Comparison of ENCODE assay signal across 8 cellular contexts in the genomic region with DNA sequence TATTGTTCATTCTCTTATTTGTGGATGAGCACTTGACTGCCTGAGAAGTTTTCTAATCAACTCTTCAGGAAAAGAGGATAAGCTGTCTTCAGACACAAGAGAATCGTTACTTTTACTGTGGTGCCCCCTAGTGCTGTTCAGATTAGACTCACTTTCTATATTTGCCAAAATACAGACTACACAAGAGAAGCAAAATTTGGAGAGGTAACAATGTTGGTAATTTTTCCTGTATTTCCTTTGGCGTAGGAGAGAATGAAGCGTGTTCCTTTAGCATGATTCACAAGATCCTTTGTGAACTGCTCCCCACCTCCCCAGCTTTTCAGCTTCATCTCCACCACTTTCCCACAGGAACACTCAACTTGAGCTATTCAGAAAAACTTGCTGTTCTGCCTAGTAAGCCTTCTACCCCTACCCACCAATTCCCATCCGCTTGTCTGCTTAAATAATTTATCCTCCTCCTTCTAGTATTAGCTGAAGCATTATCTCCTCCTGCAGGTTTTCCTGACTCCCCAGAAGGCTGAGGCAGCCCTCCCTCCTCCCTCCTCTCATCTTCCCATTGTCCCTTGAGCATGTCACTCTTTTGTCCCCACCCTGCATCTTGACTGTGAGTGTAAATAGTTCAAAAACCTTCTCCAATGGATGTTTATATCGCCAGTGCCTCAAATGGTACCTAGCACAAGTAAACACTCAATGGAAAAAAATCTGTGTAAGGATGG. TPM values are rescaled to one million over a fixed set of nuclear protein-coding genes. Genes with fewer than 3 reads are reported as not detected.
DNase-seq lines count a peak whose midpoint lies in the region; ATAC-seq, FAIRE-seq and TF ChIP-seq lines count a peak whose summit lies in the region.

No MANE protein-coding gene starts in this region.

- H3K14ac ChIP-seq in H1 (ENCODE audit: insufficient read length), result no peak overlapping the region

- WGBS in H1 (ENCODE audit: extremely low coverage in 1 of 2, insufficient coverage in 1 of 2, insufficient read length in 1 of 2, insufficient replicate concordance in 2 of 2, low coverage in 1 of 2, low lambda C conversion rate in 2 of 2, missing lambda C conversion rate in 1 of 2), 2 experiments, result 65% methylated on average over 5 of the region's 5 CpGs; no CpG with 5 or more reads in 1 of the 2 experiments

- H3K27ac ChIP-seq in BLaER1 (no peak overlapping the region), PC-9 (no peak overlapping the region), H1 (ENCODE audit: low read depth, low read length) (no peak overlapping the region)

- no peak for FAIRE-seq in H1 (lab: Jason Lieb, UNC)

- H4K8ac ChIP-seq in H1 (ENCODE audit: extremely low read depth, insufficient read depth, low read length), result no peak overlapping the region

- H3K27me3 ChIP-seq in BLaER1 (no peaks in the 10 kb centered on the region), PC-9 (ENCODE audit: insufficient read depth, low read depth) (no peaks in the 10 kb centered on the region), H1 (replicated peaks in 1 of 4; ENCODE audit: control insufficient read depth in 3 of 4, extremely low read depth in 1 of 4, insufficient read depth in 3 of 4, low read length in 3 of 4) (peaks cover 0 to 1% (median under 1%) of the 10 kb centered on the region in 4 experiments; a peak in 4 of 7 replicates)

- H3K9me3 ChIP-seq in BLaER1 (no peaks in the 10 kb centered on the region), PC-9 (ENCODE audit: insufficient read depth, low read depth) (no peaks in the 10 kb centered on the region), H1 (ENCODE audit: insufficient read depth in 2 of 2, low read depth in 1 of 2, low read length in 1 of 2) (no peaks in the 10 kb centered on the region)

- H3K4me3 ChIP-seq in BLaER1 (no peak overlapping the region), PC-9 (no peak overlapping the region), H1 (ENCODE audit: extremely low read depth in 1 of 4, insufficient read depth in 2 of 4, low read depth in 3 of 4, low read length in 4 of 4) (no peak overlapping the region)

- H3F3A ChIP-seq in PC-9 (ENCODE audit: insufficient read depth, low read depth), result no peaks in the 10 kb centered on the region

- no peak overlapping the region for H2BK5ac ChIP-seq in H1 (ENCODE audit: low read depth, low read length)

- POLR2A ChIA-PET in PC-9 (lab: Charles Lee; ENCODE audit: unreplicated experiment), result interaction anchor here (0.6 kb wide), 1 partner anchor 920 kb away, joined by 6 read pairs; no protein-coding TSS in a partner anchor
- POLR2A ChIA-PET in H1 (lab: Charles Lee; ENCODE audit: partially characterized antibody), result no interaction called here

- no peak overlapping the region for H2AK5ac ChIP-seq in H1 (ENCODE audit: low read depth, low read length)

- H4K20me1 ChIP-seq in BLaER1 (no peaks in the 10 kb centered on the region), PC-9 (ENCODE audit: insufficient read depth) (no peaks in the 10 kb centered on the region), H1 (replicated peaks in 1 of 2; ENCODE audit: control insufficient read depth in 1 of 2, insufficient read depth in 2 of 2, low read length in 2 of 2) (no peaks in the 10 kb centered on the region)

- no peak overlapping the region for H2BK20ac ChIP-seq in H1 (ENCODE audit: low read length)

- no peak overlapping the region for H2BK120ac ChIP-seq in H1 (replicated peaks; ENCODE audit: low read depth, low read length)

- CTCF ChIA-PET in PC-9 (lab: Charles Lee) (interaction anchor here (0.5 to 5.2 kb wide), 3 partner anchors 376 to 1541 kb away, joined by 3 to 23 read pairs (median 15); no protein-coding TSS in a partner anchor), H1 (lab: Charles Lee; ENCODE audit: partially characterized antibody) (interaction anchor here (0.6 to 9.8 kb wide), 32 partner anchors 9 to 459 kb away, joined by 3 to 150 read pairs (median 4); no protein-coding TSS in a partner anchor)

- no peak overlapping the region for H4K5ac ChIP-seq in H1 (ENCODE audit: insufficient read length, low read depth, low read length)

- no peaks in the 10 kb centered on the region for H3K36me3 ChIP-seq in BLaER1
- H3K36me3 ChIP-seq in PC-9 (ENCODE audit: low read depth), result no peaks in the 10 kb centered on the region
- H3K36me3 ChIP-seq in H1 (ENCODE audit: control insufficient read depth in 2 of 4, insufficient read depth in 4 of 4, low read length in 3 of 4), result no peaks in the 10 kb centered on the region; a peak in 1 of 8 replicates

- peak; percentile 88 to 89 for TF ChIP-seq RAD21 in H1 (IDR thresholded peaks at IDR 0.05 in 1 of 2, conservative IDR thresholded peaks at IDR 0.05 in 1 of 2; ENCODE audit: low read depth in 2 of 2, low read length in 2 of 2)

- no peak overlapping the region for H2AFZ ChIP-seq in PC-9
- H2AFZ ChIP-seq in H1 (ENCODE audit: low read length), result no peak overlapping the region

- no TSS peak for BruUV-seq in PC-9 (replicated peaks; lab: Mats Ljungman, UMichigan)

- H3K18ac ChIP-seq in H1 (ENCODE audit: extremely low read depth, low read length), result no peak overlapping the region

- no peak overlapping the region for H3K23ac ChIP-seq in H1 (ENCODE audit: insufficient read length)

- no peak for TF ChIP-seq POLR2A in H1 (IDR thresholded peaks at IDR 0.05; ENCODE audit: control extremely low read depth in 1 of 2, low read depth in 2 of 2, low read length in 2 of 2)

- no peak overlapping the region for H3K4ac ChIP-seq in H1 (replicated peaks; ENCODE audit: insufficient read length, low read depth, low read length)

- H3K79me2 ChIP-seq in PC-9 (ENCODE audit: low read depth), result no peaks in the 10 kb centered on the region
- H3K79me2 ChIP-seq in H1 (ENCODE audit: control insufficient read depth in 1 of 2, insufficient read depth in 2 of 2, low read length in 2 of 2), result no peaks in the 10 kb centered on the region

- H2BK15ac ChIP-seq in H1 (ENCODE audit: low read length), result no peak overlapping the region

- no peak overlapping the region for H4K91ac ChIP-seq in H1 (replicated peaks; ENCODE audit: insufficient read length, low read length)

- no peaks in the 10 kb centered on the region for H3K79me1 ChIP-seq in H1 (ENCODE audit: low read depth, low read length)

- H3K4me2 ChIP-seq in BLaER1, result peak overlapping the region; percentile 18
- no peak overlapping the region for H3K4me2 ChIP-seq in PC-9
- 0 out of 4 replicates have a peak overlapping the region, but pooled peaks of 1 of the 2 experiments have one; percentile 16 for H3K4me2 ChIP-seq in H1 (ENCODE audit: insufficient read depth in 1 of 2, low read depth in 2 of 2, low read length in 2 of 2)

- ATAC-seq in GM18511 (IDR thresholded peaks at IDR 0.05; ENCODE audit: unreplicated experiment), result no peak
- no peak for ATAC-seq in HG03280 (IDR thresholded peaks at IDR 0.05; ENCODE audit: unreplicated experiment)

- H3K9me2 ChIP-seq in PC-9 (ENCODE audit: insufficient read depth), result no peaks in the 10 kb centered on the region

- DNase-seq in GM20000 (ENCODE audit: low spot score), result no peak
- DNase-seq in PC-9, result peak in 1 of 2 experiments; percentile 33
- no peak for DNase-seq in H1 (ENCODE audit: low read depth in 1 of 2, low spot score in 2 of 2)
- DNase-seq in middle frontal gyrus (ENCODE audit: extremely low spot score, low spot score), result peak; percentile 16
- DNase-seq in effector CD4-positive, alpha-beta T cell, result no peak

- H3K4me1 ChIP-seq in BLaER1, result peaks cover 57% of the 10 kb centered on the region
- no peaks in the 10 kb centered on the region for H3K4me1 ChIP-seq in PC-9 (replicated peaks; ENCODE audit: insufficient read depth)
- peaks cover 0 to 4% (median 0%) of the 10 kb centered on the region in 4 experiments; a peak in 1 of 7 replicates for H3K4me1 ChIP-seq in H1 (replicated peaks in 1 of 4; ENCODE audit: control insufficient read depth in 3 of 4, insufficient read depth in 4 of 4, low read length in 3 of 4)

- H3K23me2 ChIP-seq in H1 (ENCODE audit: low read depth, low read length), result no peaks in the 10 kb centered on the region; the same call in 1 of the 2 replicates

- no peak overlapping the region for H2BK12ac ChIP-seq in H1 (ENCODE audit: low read depth, low read length)

- H3K56ac ChIP-seq in H1 (replicated peaks; ENCODE audit: insufficient read length, low read depth, low read length), result no peak overlapping the region

- TF ChIP-seq CTCF in GM20000 (IDR thresholded peaks at IDR 0.05; ENCODE audit: extremely low read depth, missing control alignments), result peak; percentile 36
- TF ChIP-seq CTCF in PC-9 (conservative IDR thresholded peaks at IDR 0.05), result peak; percentile 78
- peak in 2 of 3 experiments; percentile 56 to 61; a peak in 2 of 4 replicates for TF ChIP-seq CTCF in H1 (IDR thresholded peaks at IDR 0.05; ENCODE audit: control extremely low read depth in 1 of 3, insufficient read depth in 1 of 3, low read depth in 1 of 3, low read length in 3 of 3)

- intact Hi-C loops in PC-9 (cut with micrococcal nuclease; ENCODE audit: unreplicated experiment), result loop anchor here (1.0 to 5.0 kb wide), 6 partner anchors 146 to 457 kb away; no protein-coding TSS in a partner anchor

- H3K9ac ChIP-seq in BLaER1 (no peak overlapping the region), H1 (replicated peaks in 1 of 4; ENCODE audit: extremely low read depth in 1 of 4, low read depth in 3 of 4, low read length in 3 of 4) (no peak overlapping the region)

- no peak for TF ChIP-seq EP300 in H1 (IDR thresholded peaks at IDR 0.05; ENCODE audit: borderline replicate concordance in 1 of 2, low read depth in 2 of 2, low read length in 2 of 2)

TF ChIP-seq in H1, 55 proteins besides CTCF, POLR2A, EP300 and RAD21:
- TF ChIP-seq, protein P1, sequence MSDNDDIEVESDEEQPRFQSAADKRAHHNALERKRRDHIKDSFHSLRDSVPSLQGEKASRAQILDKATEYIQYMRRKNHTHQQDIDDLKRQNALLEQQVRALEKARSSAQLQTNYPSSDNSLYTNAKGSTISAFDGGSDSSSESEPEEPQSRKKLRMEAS (IDR thresholded peaks at IDR 0.05), result no peak
- TF ChIP-seq POLR2AphosphoS5 (IDR thresholded peaks at IDR 0.05; ENCODE audit: low read depth, low read length) (no peak), SRF (IDR thresholded peaks at IDR 0.05; ENCODE audit: low read depth, low read length) (no peak)

RNA-seq across cellular contexts. Expression of gene TNFSF4, which starts 4.5 kb away (rescaled TPM):
- total RNA-seq in PC-9 (2021), result 0.23 and 1.5 TPM in 2 replicates
- total RNA-seq in H1 (2021; fragmentation: NEBNext Ultra II Directional; extraction: Animal tissue kit (Norgen Biotek cat#: 25700)), result 0.59 and 0.63 TPM in 2 replicates
- polyA plus RNA-seq in H1 (2011; rRNA removed), result 0.31 and 0.54 TPM in 2 replicates
- 0.52 TPM for polyA plus RNA-seq in H1 (2011; cell fraction: cytosol; rRNA removed)
- 0.39 TPM for polyA plus RNA-seq in H1 (2011; cell fraction: nucleus; rRNA removed)
- 0.34 to 0.79 TPM (median 0.50 TPM) in 4 replicates for polyA plus RNA-seq in H1 (2012, experiment 1 of 2)
- 0.07 TPM for polyA plus RNA-seq in H1 (2012, experiment 2 of 2)
- polyA plus RNA-seq in H1 (2013, experiment 1 of 2), result 0.30 TPM
- 0.24 TPM for polyA plus RNA-seq in H1 (2013, experiment 2 of 2)
- polyA minus RNA-seq in H1 (2011; rRNA and poly(A)+ RNA removed), result 0.69 and 1.4 TPM in 2 replicates
- 0.51 TPM for polyA minus RNA-seq in H1 (2011; cell fraction: cytosol; rRNA and poly(A)+ RNA removed)
- polyA minus RNA-seq in H1 (2011; cell fraction: nucleus; rRNA and poly(A)+ RNA removed), result 4.3 TPM
